In genomic region chr15:35062164-35063099, GRCh38 we compare ENCODE assay signal across 15 cellular contexts. TPM values are rescaled to one million over a fixed set of nuclear protein-coding genes. Genes with fewer than 3 reads are reported as not detected.
DNase-seq lines count a peak whose midpoint lies in the region; ATAC-seq and FAIRE-seq lines count a peak whose summit lies in the region.
"Had no signal": no experiment of that assay in that cellular context is flagged by ENCODE, and none has a peak within 500 bp of the region (broad histone marks: within the 10 kb centered on the region; RNA-seq: fewer than 3 reads in every experiment).

No MANE protein-coding gene starts in this region.

- no peaks in the 10 kb centered on the region for H3K36me3 ChIP-seq in mesendoderm (ENCODE audit: control insufficient read depth, insufficient read depth, low read length)
- H3K36me3 ChIP-seq: transverse colon had no signal

- POLR2A ChIA-PET in activated CD4-positive, alpha-beta memory T cell treated with anti-CD3 and anti-CD28 coated beads, Interleukin-2, amount 10 ng/mL, durations not matched to agents 7 days and 5 days (lab: Charles Lee): no interaction called here

- no peak overlapping the region for H3K27ac Mint-ChIP-seq in activated CD4-positive, alpha-beta memory T cell treated with anti-CD3 and anti-CD28 coated beads, Interleukin-2, amount 10 ng/mL, durations not matched to agents 7 days and 5 days

- no peak overlapping the region for H3K4me3 ChIP-seq in mesendoderm (ENCODE audit: low read length)
- H3K4me3 ChIP-seq: transverse colon had no signal

- H3K27ac ChIP-seq in epithelial cell of prostate: peak overlapping the region; percentile 65
- H3K27ac ChIP-seq in mesendoderm (ENCODE audit: low read depth, low read length): no peak overlapping the region
- H3K27ac ChIP-seq: transverse colon had no signal

- peaks cover 2% of the 10 kb centered on the region for H3K4me1 ChIP-seq in mesendoderm (ENCODE audit: control insufficient read depth, low read depth, low read length)
- H3K4me1 ChIP-seq: transverse colon had no signal

- CTCF ChIA-PET in activated CD4-positive, alpha-beta memory T cell treated with anti-CD3 and anti-CD28 coated beads, Interleukin-2, amount 10 ng/mL, durations not matched to agents 7 days and 5 days (lab: Charles Lee): no interaction called here

- H3K4me3 Mint-ChIP-seq in activated CD4-positive, alpha-beta memory T cell treated with anti-CD3 and anti-CD28 coated beads, Interleukin-2, amount 10 ng/mL, durations not matched to agents 7 days and 5 days: no peak overlapping the region

- H2BK15ac ChIP-seq in mesendoderm (replicated peaks; ENCODE audit: low read depth): no peak overlapping the region

- H3K79me1 ChIP-seq in mesendoderm (ENCODE audit: low read length): no peaks in the 10 kb centered on the region

- H3K9ac ChIP-seq in mesendoderm (ENCODE audit: low read length): no peak overlapping the region

- no peak overlapping the region for H3K18ac ChIP-seq in mesendoderm (ENCODE audit: low read length)

- H2BK120ac ChIP-seq in mesendoderm (ENCODE audit: low read depth, low read length): no peak overlapping the region

- H3K4ac ChIP-seq in mesendoderm (ENCODE audit: low read depth, low read length): no peak overlapping the region

- H3K4me1 Mint-ChIP-seq in activated CD4-positive, alpha-beta memory T cell treated with anti-CD3 and anti-CD28 coated beads, Interleukin-2, amount 10 ng/mL, durations not matched to agents 7 days and 5 days: peaks cover 5% of the 10 kb centered on the region

- DNase-seq in epithelial cell of prostate (ENCODE audit: low read depth, low spot score) (no peak), activated gamma-delta T cell treated with Interleukin-2 at 50 U/mL for 16 hours (no peak), mesendoderm (no peak)
- no peak for DNase-seq in activated CD4-positive, alpha-beta memory T cell treated with anti-CD3 and anti-CD28 coated beads, Interleukin-2, amount 10 ng/mL, durations not matched to agents 7 days and 5 days
- DNase-seq: effector CD4-positive, alpha-beta T cell; NCI-H2029; transverse colon had no signal

- H4K8ac ChIP-seq in mesendoderm (ENCODE audit: low read depth, low read length): no peak overlapping the region

- ATAC-seq in GM21529 (IDR thresholded peaks at IDR 0.05; ENCODE audit: unreplicated experiment): peak; percentile 54
- peak; percentile 74 for ATAC-seq in HG03354 (IDR thresholded peaks at IDR 0.05; ENCODE audit: poor library complexity, severe bottlenecking, unreplicated experiment)
- ATAC-seq in GM19023 (IDR thresholded peaks at IDR 0.05; ENCODE audit: unreplicated experiment): no peak
- ATAC-seq: activated CD4-positive, CD25-positive, alpha-beta regulatory T cell treated with anti-CD3 and anti-CD28 coated beads, Interleukin-2, amount 50 U/mL, for 24 hours; left lobe of liver had no signal

- no peaks in the 10 kb centered on the region for H3K36me3 Mint-ChIP-seq in activated CD4-positive, alpha-beta memory T cell treated with anti-CD3 and anti-CD28 coated beads, Interleukin-2, amount 10 ng/mL, durations not matched to agents 7 days and 5 days (ENCODE audit: low read depth)

- H3K9me3 Mint-ChIP-seq in activated CD4-positive, alpha-beta memory T cell treated with anti-CD3 and anti-CD28 coated beads, Interleukin-2, amount 10 ng/mL, durations not matched to agents 7 days and 5 days: no peaks in the 10 kb centered on the region

- H3K27me3 ChIP-seq in mesendoderm (ENCODE audit: insufficient read depth, low read length, poor library complexity): no peaks in the 10 kb centered on the region
- H3K27me3 ChIP-seq: transverse colon had no signal

- WGBS in mesendoderm (ENCODE audit: extremely low coverage, insufficient coverage, low lambda C conversion rate): no CpG with 5 or more reads among the region's 1 CpG

- FAIRE-seq in G401.6 (lab: Jason Lieb, UNC): peak; percentile 8
- FAIRE-seq: A204.1 had no signal

- H3K4me2 ChIP-seq in mesendoderm (ENCODE audit: low read length): no peak overlapping the region

- H3K27me3 Mint-ChIP-seq in activated CD4-positive, alpha-beta memory T cell treated with anti-CD3 and anti-CD28 coated beads, Interleukin-2, amount 10 ng/mL, durations not matched to agents 7 days and 5 days: peaks cover 10% of the 10 kb centered on the region

- no peak overlapping the region for H3K23ac ChIP-seq in mesendoderm (ENCODE audit: low read length)

- H3K79me2 ChIP-seq in mesendoderm (ENCODE audit: control insufficient read depth, insufficient read depth, low read length): no peaks in the 10 kb centered on the region

- H2BK5ac ChIP-seq in mesendoderm (ENCODE audit: low read length): no peak overlapping the region

- H3K56ac ChIP-seq in mesendoderm (ENCODE audit: low read length): no peak overlapping the region

- H2AK5ac ChIP-seq in mesendoderm (ENCODE audit: low read length): no peak overlapping the region

- H4K5ac ChIP-seq in mesendoderm (ENCODE audit: low read length): no peak overlapping the region

RNA-seq across cellular contexts. Expression of gene NANOGP8, which starts 22.7 kb away (rescaled TPM):
- 39.5 TPM for polyA plus RNA-seq in mesendoderm (2013, experiment 1 of 2)
- polyA plus RNA-seq in mesendoderm (2013, experiment 2 of 2): 39.7 TPM
- not detected for total RNA-seq in activated CD4-positive, alpha-beta memory T cell treated with anti-CD3 and anti-CD28 coated beads, Interleukin-2, amount 10 ng/mL, durations not matched to agents 7 days and 5 days
- polyA plus RNA-seq: neural cell had no signal
